In the genomic region with DNA sequence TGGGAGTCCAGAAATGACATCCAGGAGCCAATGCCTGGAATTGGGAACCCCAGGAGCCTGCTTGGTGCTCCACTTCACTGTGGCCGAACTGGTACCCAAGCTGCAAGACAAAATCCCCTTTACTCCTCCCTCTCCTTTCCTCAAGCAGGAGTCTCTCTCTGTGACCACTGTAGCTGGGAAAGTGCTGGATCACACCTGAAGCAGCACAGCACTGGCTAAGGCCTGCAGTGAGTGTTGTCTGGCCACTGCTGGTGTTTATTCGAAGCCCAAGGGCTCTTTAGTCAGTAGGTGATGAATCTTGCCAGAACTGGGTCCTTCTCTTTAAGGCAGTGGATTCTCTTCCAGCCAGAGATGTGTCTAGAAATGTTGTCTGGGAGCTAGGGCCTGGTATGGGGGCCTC, we compare ENCODE assay signal across 27 cellular contexts. TPM values are rescaled to one million over a fixed set of nuclear protein-coding genes. Genes with fewer than 3 reads are reported as not detected.
A peak's percentile ranks its signal among the peaks of the same experiment; 100 is the strongest.
DNase-seq lines count a peak whose midpoint lies in the region; ATAC-seq, FAIRE-seq and TF ChIP-seq lines count a peak whose summit lies in the region.
"Had no signal": no experiment of that assay in that cellular context is flagged by ENCODE, and none has a peak within 500 bp of the region (broad histone marks: within the 10 kb centered on the region; RNA-seq: fewer than 3 reads in every experiment).

No MANE protein-coding gene starts in this region.

- no peak for TF ChIP-seq CTCF in GM23338 (conservative IDR thresholded peaks at IDR 0.05; ENCODE audit: low read depth in 2 of 2)
- no peak for TF ChIP-seq CTCF in H1 (IDR thresholded peaks at IDR 0.05; ENCODE audit: control extremely low read depth in 1 of 3, insufficient read depth in 1 of 3, low read depth in 1 of 3, low read length in 3 of 3)
- no peak for TF ChIP-seq CTCF in neural progenitor cell (IDR thresholded peaks at IDR 0.05)
- TF ChIP-seq CTCF in upper lobe of right lung (IDR thresholded peaks at IDR 0.05), result no peak
- no peak for TF ChIP-seq CTCF in kidney (IDR thresholded peaks at IDR 0.05; ENCODE audit: borderline replicate concordance, extremely low read depth, insufficient read depth)

- no peak overlapping the region for H2BK120ac ChIP-seq in H1 (replicated peaks; ENCODE audit: low read depth, low read length)

- H3K4me2 ChIP-seq in GM23338 (no peak overlapping the region), H1 (ENCODE audit: insufficient read depth in 1 of 2, low read depth in 2 of 2, low read length in 2 of 2) (no peak overlapping the region), neural progenitor cell (no peak overlapping the region)
- H3K4me2 ChIP-seq: BLaER1 treated with 17β-estradiol and CSF1 and Interleukin-3, amounts not matched to agents 10 nM and 100 nM; SK-N-SH had no signal

- no peak overlapping the region for H3K4me3 Mint-ChIP-seq in GM23338
- H3K4me3 Mint-ChIP-seq in neural progenitor cell, result peak overlapping the region; percentile 21
- H3K4me3 Mint-ChIP-seq: CD4-positive, alpha-beta T cell had no signal

- H2BK20ac ChIP-seq in H1 (ENCODE audit: low read length), result no peak overlapping the region

- no peak for DNase-seq in GM23338 (ENCODE audit: low spot score)
- no peak for DNase-seq in H1 (ENCODE audit: low read depth in 1 of 2, low spot score in 2 of 2)
- DNase-seq in neural progenitor cell (ENCODE audit: low spot score), result no peak
- no peak for DNase-seq in upper lobe of right lung
- DNase-seq in DMS 273 (lab: John Stamatoyannopoulos, UW; ENCODE audit: unreplicated experiment), result no peak
- no peak for DNase-seq in kidney
- DNase-seq in NCI-H748 (lab: John Stamatoyannopoulos, UW; ENCODE audit: unreplicated experiment), result no peak
- DNase-seq: AML-193; CD4-positive, alpha-beta T cell; COR-L47; DMS 273 treated with DMSO at 0.1 percent for 48 hours; DMS79; GF-D8; MG63; NCI-H1105 treated with DMSO at 0.1 percent for 48 hours; NCI-H146; NCI-H1930; NCI-H2107; NCI-H774; SIG-M5; SK-N-SH had no signal

- H3K36me3 Mint-ChIP-seq in GM23338 (ENCODE audit: low read depth) (peaks cover 4% of the 10 kb centered on the region; the same call in 2 of the 3 replicates), neural progenitor cell (peaks cover 11% of the 10 kb centered on the region)

- H2AK5ac ChIP-seq in H1 (ENCODE audit: low read depth, low read length), result no peak overlapping the region

- H3K79me2 ChIP-seq in GM23338 (replicated peaks; ENCODE audit: insufficient read depth), result no peaks in the 10 kb centered on the region
- H3K79me2 ChIP-seq in H1 (ENCODE audit: control insufficient read depth in 1 of 2, insufficient read depth in 2 of 2, low read length in 2 of 2), result no peaks in the 10 kb centered on the region
- no peaks in the 10 kb centered on the region for H3K79me2 ChIP-seq in neural progenitor cell (ENCODE audit: low read depth)

- FAIRE-seq in H1 (lab: Jason Lieb, UNC) (no peak), kidney (lab: Jason Lieb, UNC) (no peak)
- FAIRE-seq: A204.1, GM12891, H54, RCC 7860 had no signal

- H2BK5ac ChIP-seq in H1 (ENCODE audit: low read depth, low read length), result no peak overlapping the region

- H3K9ac ChIP-seq in H1 (replicated peaks in 1 of 4; ENCODE audit: extremely low read depth in 1 of 4, low read depth in 3 of 4, low read length in 3 of 4) (no peak overlapping the region), neural progenitor cell (no peak overlapping the region), kidney (ENCODE audit: low read length in 2 of 2) (no peak overlapping the region)
- H3K9ac ChIP-seq: BLaER1 treated with 17β-estradiol and CSF1 and Interleukin-3, amounts not matched to agents 10 nM and 100 nM; SK-N-SH had no signal

- no peak overlapping the region for H3K27ac ChIP-seq in GM23338 (ENCODE audit: low read depth)
- H3K27ac ChIP-seq in H1 (ENCODE audit: low read depth, low read length), result no peak overlapping the region
- no peak overlapping the region for H3K27ac ChIP-seq in neural progenitor cell
- H3K27ac ChIP-seq in upper lobe of right lung, result no peak overlapping the region
- H3K27ac ChIP-seq in kidney (ENCODE audit: low read depth in 2 of 2, low read length in 2 of 2), result no peak overlapping the region
- H3K27ac ChIP-seq: BLaER1 treated with 17β-estradiol and CSF1 and Interleukin-3, amounts not matched to agents 10 nM and 100 nM; HL-60 had no signal

- no peak overlapping the region for H3K56ac ChIP-seq in H1 (replicated peaks; ENCODE audit: insufficient read length, low read depth, low read length)

- H2BK12ac ChIP-seq in H1 (ENCODE audit: low read depth, low read length), result no peak overlapping the region

- TF ChIP-seq EP300 in H1 (IDR thresholded peaks at IDR 0.05; ENCODE audit: borderline replicate concordance in 1 of 2, low read depth in 2 of 2, low read length in 2 of 2), result no peak

- H4K20me1 ChIP-seq in GM23338 (replicated peaks; ENCODE audit: insufficient read depth) (no peaks in the 10 kb centered on the region), H1 (replicated peaks in 1 of 2; ENCODE audit: control insufficient read depth in 1 of 2, insufficient read depth in 2 of 2, low read length in 2 of 2) (no peaks in the 10 kb centered on the region), neural progenitor cell (ENCODE audit: low read depth) (no peaks in the 10 kb centered on the region)
- H4K20me1 ChIP-seq: BLaER1 treated with 17β-estradiol and CSF1 and Interleukin-3, amounts not matched to agents 10 nM and 100 nM had no signal

- TF ChIP-seq RAD21 in H1 (IDR thresholded peaks at IDR 0.05 in 1 of 2, conservative IDR thresholded peaks at IDR 0.05 in 1 of 2; ENCODE audit: low read depth in 2 of 2, low read length in 2 of 2), result no peak

- H3K4ac ChIP-seq in H1 (replicated peaks; ENCODE audit: insufficient read length, low read depth, low read length), result no peak overlapping the region

- no peaks in the 10 kb centered on the region for H3K9me2 ChIP-seq in GM23338 (ENCODE audit: insufficient read depth)
- H3K9me2 ChIP-seq: SK-N-SH had no signal

- CTCF ChIA-PET in H1 (lab: Charles Lee; ENCODE audit: partially characterized antibody), result interaction anchor here (0.6 to 5.3 kb wide), 16 partner anchors 11 to 194 kb away, joined by 3 to 41 read pairs (median 5); no protein-coding TSS in a partner anchor

- H3K4me3 ChIP-seq in GM23338, result no peak overlapping the region
- no peak overlapping the region for H3K4me3 ChIP-seq in H1 (ENCODE audit: extremely low read depth in 1 of 4, insufficient read depth in 2 of 4, low read depth in 3 of 4, low read length in 4 of 4)
- H3K4me3 ChIP-seq in neural progenitor cell, result no peak overlapping the region
- H3K4me3 ChIP-seq in upper lobe of right lung, result no peak overlapping the region
- H3K4me3 ChIP-seq in kidney (ENCODE audit: low read length in 2 of 2), result no peak overlapping the region
- H3K4me3 ChIP-seq: BLaER1 treated with 17β-estradiol and CSF1 and Interleukin-3, amounts not matched to agents 10 nM and 100 nM; MG63 had no signal

- no peak for TF ChIP-seq POLR2A in H1 (IDR thresholded peaks at IDR 0.05; ENCODE audit: control extremely low read depth in 1 of 2, low read depth in 2 of 2, low read length in 2 of 2)

- no peak overlapping the region for H4K5ac ChIP-seq in H1 (ENCODE audit: insufficient read length, low read depth, low read length)

- H2AFZ ChIP-seq in GM23338 (peak overlapping the region; percentile 21), H1 (ENCODE audit: low read length) (peak overlapping the region; percentile 97; the same call in 1 of the 2 replicates), neural progenitor cell (replicated peaks) (no peak overlapping the region)

- H3K23me2 ChIP-seq in H1 (ENCODE audit: low read depth, low read length), result no peaks in the 10 kb centered on the region

- peaks cover 13% of the 10 kb centered on the region for H3K4me1 Mint-ChIP-seq in GM23338
- H3K4me1 Mint-ChIP-seq in neural progenitor cell, result peaks cover 4% of the 10 kb centered on the region

- H3K9me3 ChIP-seq in H1 (ENCODE audit: insufficient read depth in 2 of 2, low read depth in 1 of 2, low read length in 1 of 2) (no peaks in the 10 kb centered on the region; a peak in 1 of 4 replicates), neural progenitor cell (ENCODE audit: low read depth) (no peaks in the 10 kb centered on the region), upper lobe of right lung (no peaks in the 10 kb centered on the region), kidney (ENCODE audit: control insufficient read depth in 1 of 2, low read length in 2 of 2) (no peaks in the 10 kb centered on the region)
- H3K9me3 ChIP-seq: MG63, SK-N-SH had no signal

- no peak overlapping the region for H4K8ac ChIP-seq in H1 (ENCODE audit: extremely low read depth, insufficient read depth, low read length)

- H3K79me1 ChIP-seq in H1 (ENCODE audit: low read depth, low read length), result no peaks in the 10 kb centered on the region

- H3K18ac ChIP-seq in H1 (ENCODE audit: extremely low read depth, low read length), result no peak overlapping the region

- WGBS in H1 (ENCODE audit: extremely low coverage in 1 of 2, insufficient coverage in 1 of 2, insufficient read length in 1 of 2, insufficient replicate concordance in 2 of 2, low coverage in 1 of 2, low lambda C conversion rate in 2 of 2, missing lambda C conversion rate in 1 of 2), 2 experiments, result 88% methylated on average over 2 of the region's 2 CpGs; no CpG with 5 or more reads in 1 of the 2 experiments

- no peak overlapping the region for H4K91ac ChIP-seq in H1 (replicated peaks; ENCODE audit: insufficient read length, low read length)

- ATAC-seq in GM23338 (peak; percentile 19; the same call in 2 of the 3 replicates), upper lobe of right lung (peak; percentile 31)

- peaks cover 7% of the 10 kb centered on the region; the same call in 1 of the 2 replicates for H3K4me1 ChIP-seq in GM23338 (ENCODE audit: insufficient read depth)
- H3K4me1 ChIP-seq in H1 (replicated peaks in 1 of 4; ENCODE audit: control insufficient read depth in 3 of 4, insufficient read depth in 4 of 4, low read length in 3 of 4), result peaks cover 0 to 13% (median 3%) of the 10 kb centered on the region in 4 experiments; a peak in 6 of 7 replicates
- peaks cover 6% of the 10 kb centered on the region for H3K4me1 ChIP-seq in neural progenitor cell
- no peaks in the 10 kb centered on the region for H3K4me1 ChIP-seq in upper lobe of right lung
- no peaks in the 10 kb centered on the region for H3K4me1 ChIP-seq in kidney (ENCODE audit: control insufficient read depth in 1 of 2, insufficient read depth in 1 of 2, low read depth in 1 of 2, low read length in 2 of 2)

- H2BK15ac ChIP-seq in H1 (ENCODE audit: low read length), result no peak overlapping the region

- H3F3A ChIP-seq in GM23338 (replicated peaks; ENCODE audit: low read depth) (no peaks in the 10 kb centered on the region), neural progenitor cell (ENCODE audit: low read depth) (no peaks in the 10 kb centered on the region)

- no peak overlapping the region for H3K23ac ChIP-seq in H1 (ENCODE audit: insufficient read length)

- H3K9me3 Mint-ChIP-seq in GM23338 (peaks cover 12% of the 10 kb centered on the region; the same call in 2 of the 3 replicates), neural progenitor cell (peaks cover 22% of the 10 kb centered on the region)
- H3K9me3 Mint-ChIP-seq: CD4-positive, alpha-beta T cell had no signal

- no peaks in the 10 kb centered on the region for H3K36me3 ChIP-seq in GM23338 (ENCODE audit: insufficient read depth)
- H3K36me3 ChIP-seq in H1 (ENCODE audit: control insufficient read depth in 2 of 4, insufficient read depth in 4 of 4, low read length in 3 of 4), result no peaks in the 10 kb centered on the region
- no peaks in the 10 kb centered on the region for H3K36me3 ChIP-seq in neural progenitor cell
- H3K36me3 ChIP-seq in upper lobe of right lung, result no peaks in the 10 kb centered on the region
- no peaks in the 10 kb centered on the region for H3K36me3 ChIP-seq in kidney (ENCODE audit: control insufficient read depth in 1 of 2, insufficient read depth in 2 of 2, low read length in 2 of 2)
- H3K36me3 ChIP-seq: MG63 had no signal

- H3K14ac ChIP-seq in H1 (ENCODE audit: insufficient read length), result no peak overlapping the region

- H3K27me3 Mint-ChIP-seq in GM23338 (ENCODE audit: insufficient read depth, low read depth, poor library complexity) (no peaks in the 10 kb centered on the region), neural progenitor cell (ENCODE audit: insufficient read depth, low read depth) (peaks cover 2% of the 10 kb centered on the region)
- H3K27me3 Mint-ChIP-seq: CD4-positive, alpha-beta T cell had no signal

- H3K27me3 ChIP-seq in GM23338 (ENCODE audit: insufficient read depth), result no peaks in the 10 kb centered on the region
- H3K27me3 ChIP-seq in H1 (replicated peaks in 1 of 4; ENCODE audit: control insufficient read depth in 3 of 4, extremely low read depth in 1 of 4, insufficient read depth in 3 of 4, low read length in 3 of 4), result no peaks in the 10 kb centered on the region; a peak in 2 of 7 replicates
- H3K27me3 ChIP-seq in neural progenitor cell, result no peaks in the 10 kb centered on the region
- H3K27me3 ChIP-seq in upper lobe of right lung, result no peaks in the 10 kb centered on the region
- H3K27me3 ChIP-seq: BLaER1 treated with 17β-estradiol and CSF1 and Interleukin-3, amounts not matched to agents 10 nM and 100 nM; MG63 had no signal

- POLR2A ChIA-PET in H1 (lab: Charles Lee; ENCODE audit: partially characterized antibody), result interaction anchor here (1.0 to 1.5 kb wide), 3 partner anchors 11 to 195 kb away, joined by 3 to 6 read pairs (median 5); no protein-coding TSS in a partner anchor

- H3K27ac Mint-ChIP-seq in GM23338 (no peak overlapping the region), neural progenitor cell (no peak overlapping the region)
- H3K27ac Mint-ChIP-seq: CD4-positive, alpha-beta T cell had no signal

- intact Hi-C loops in upper lobe of right lung (cut with DNase I) (no loop called here), kidney (cut with DNase I) (no loop called here)

RNA-seq across cellular contexts. Expression of a gene that starts 26.4 kb away (rescaled TPM):
- 0.28 TPM in 1 of 2 replicates, not detected in the other for total RNA-seq in GM23338 (2014; rRNA removed; shearing (Covaris generic))
- not detected in 2 replicates for polyA plus RNA-seq in GM23338 (2016; fragmentation: Nextera tagmentation; extraction: Ambion mirVana)
- total RNA-seq in H1 (2021; fragmentation: NEBNext Ultra II Directional; extraction: Animal tissue kit (Norgen Biotek cat#: 25700)), result 0.27 and 0.28 TPM in 2 replicates
- not detected in 2 replicates for polyA plus RNA-seq in H1 (2011; rRNA removed)
- not detected for polyA plus RNA-seq in H1 (2011; cell fraction: cytosol; rRNA removed)
- polyA plus RNA-seq in H1 (2011; cell fraction: nucleus; rRNA removed), result 0.20 TPM
- 0.21 TPM in 1 of 4 replicates, not detected in the others for polyA plus RNA-seq in H1 (2012, experiment 1 of 2)
- not detected for polyA plus RNA-seq in H1 (2012, experiment 2 of 2)
- 0.08 TPM for polyA plus RNA-seq in H1 (2013, experiment 1 of 2)
- 0.11 TPM for polyA plus RNA-seq in H1 (2013, experiment 2 of 2)
- polyA minus RNA-seq in H1 (2011; rRNA and poly(A)+ RNA removed), result not detected in 2 replicates
- polyA minus RNA-seq in H1 (2011; cell fraction: cytosol; rRNA and poly(A)+ RNA removed), result not detected
- 0.90 TPM for polyA minus RNA-seq in H1 (2011; cell fraction: nucleus; rRNA and poly(A)+ RNA removed)
- total RNA-seq in neural progenitor cell (ENCODE audit: low replicate concordance), result not detected in 2 replicates
- not detected for total RNA-seq in upper lobe of right lung
- not detected for total RNA-seq in kidney
- not detected for polyA plus RNA-seq in kidney (ENCODE audit: insufficient read depth, low read depth, low replicate concordance)
- total RNA-seq: CD4-positive, alpha-beta T cell had no signal

RNA-seq across cellular contexts. Expression of a gene that starts 47.6 kb away (rescaled TPM):
- total RNA-seq in GM23338 (2014; rRNA removed; shearing (Covaris generic)), result 401 and 483 TPM in 2 replicates
- 912 and 979 TPM in 2 replicates for polyA plus RNA-seq in GM23338 (2016; fragmentation: Nextera tagmentation; extraction: Ambion mirVana)
- total RNA-seq in H1 (2021; fragmentation: NEBNext Ultra II Directional; extraction: Animal tissue kit (Norgen Biotek cat#: 25700)), result 456 and 476 TPM in 2 replicates
- 137 and 333 TPM in 2 replicates for polyA plus RNA-seq in H1 (2011; rRNA removed)
- 433 TPM for polyA plus RNA-seq in H1 (2011; cell fraction: cytosol; rRNA removed)
- 26.8 TPM for polyA plus RNA-seq in H1 (2011; cell fraction: nucleus; rRNA removed)
- polyA plus RNA-seq in H1 (2012, experiment 1 of 2), result 289 to 574 TPM (median 317 TPM) in 4 replicates
- 276 TPM for polyA plus RNA-seq in H1 (2012, experiment 2 of 2)
- polyA plus RNA-seq in H1 (2013, experiment 1 of 2), result 270 TPM
- 276 TPM for polyA plus RNA-seq in H1 (2013, experiment 2 of 2)
- polyA minus RNA-seq in H1 (2011; rRNA and poly(A)+ RNA removed), result 58.3 and 61.2 TPM in 2 replicates
- 82.9 TPM for polyA minus RNA-seq in H1 (2011; cell fraction: cytosol; rRNA and poly(A)+ RNA removed)
- 70.2 TPM for polyA minus RNA-seq in H1 (2011; cell fraction: nucleus; rRNA and poly(A)+ RNA removed)
- 440 and 768 TPM in 2 replicates for total RNA-seq in neural progenitor cell (ENCODE audit: low replicate concordance)
- total RNA-seq in upper lobe of right lung, result 487 TPM
- total RNA-seq in kidney, result 576 TPM
- 633 TPM for polyA plus RNA-seq in kidney (ENCODE audit: insufficient read depth, low read depth, low replicate concordance)
